ENCODE assay signal across 16 cellular contexts in the genomic region with DNA sequence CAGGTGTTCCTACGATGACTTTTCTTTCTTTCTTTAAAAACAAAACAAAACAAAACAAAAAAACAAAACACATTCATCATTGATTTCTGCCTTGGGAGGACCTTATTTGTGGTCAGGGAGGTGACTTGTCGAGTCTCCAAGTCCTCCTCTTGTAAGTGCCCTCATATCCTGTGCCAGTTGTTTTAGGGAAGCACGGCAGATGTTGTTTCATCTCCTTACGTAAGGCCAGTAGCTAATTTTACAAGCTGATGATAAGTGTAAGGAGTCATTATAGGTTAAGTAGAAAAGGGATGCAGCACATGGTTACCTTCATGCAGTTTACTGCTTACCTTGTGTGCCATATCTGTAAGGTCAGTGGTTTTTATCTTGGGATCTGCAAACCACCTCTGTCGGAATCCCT.
A peak's percentile ranks its signal among the peaks of the same experiment; 100 is the strongest.
DNase-seq lines count a peak whose midpoint lies in the region; ATAC-seq and TF ChIP-seq lines count a peak whose summit lies in the region.
"Had no signal": no experiment of that assay in that cellular context is flagged by ENCODE, and none has a peak within 500 bp of the region (broad histone marks: within the 10 kb centered on the region; RNA-seq: fewer than 3 reads in every experiment).

No MANE protein-coding gene starts in this region.

- TF ChIP-seq POLR2A in NB4 (IDR thresholded peaks at IDR 0.05; ENCODE audit: extremely low read depth, insufficient read length) (no peak), GM18505 (IDR thresholded peaks at IDR 0.05; ENCODE audit: borderline replicate concordance, extremely low read depth, insufficient read depth, insufficient read length) (no peak)

- DNase-seq in AML-193 (lab: John Stamatoyannopoulos, UW) (peak; percentile 26 to 35), HL-60 (ENCODE audit: low read depth in 1 of 2, low spot score in 1 of 2) (peak; percentile 14 to 15), NB4 (ENCODE audit: low read depth) (peak; percentile 53), SKM-1 treated with dmso at 0.1 percent for 144 hours (lab: John Stamatoyannopoulos, UW; ENCODE audit: unreplicated experiment) (peak; percentile 25), DMS153 (lab: John Stamatoyannopoulos, UW) (no peak), NCI-H2171 treated with DMSO at 0.1 percent for 48 hours (lab: John Stamatoyannopoulos, UW) (no peak)
- DNase-seq: ACHN; C1 segment of cervical spinal cord; Calu3; CD4-positive, alpha-beta T cell; DMS 273 treated with DMSO at 0.1 percent for 48 hours; DMS79; HCEC 1CT had no signal

- TF ChIP-seq CTCF in HL-60 (IDR thresholded peaks at IDR 0.05; ENCODE audit: insufficient read depth, low read length), result no peak
- TF ChIP-seq CTCF in NB4 (IDR thresholded peaks at IDR 0.05; ENCODE audit: low read depth, low read length), result no peak

- H3K4me3 ChIP-seq in HL-60 (replicated peaks; ENCODE audit: insufficient read depth, low read length), result no peak overlapping the region
- H3K4me3 ChIP-seq in NB4 (ENCODE audit: low read depth, low read length), result no peak overlapping the region
- H3K4me3 ChIP-seq: GM12878 had no signal

- no peak overlapping the region for H3K27ac ChIP-seq in HL-60 (replicated peaks)

- no peak for ATAC-seq in GM18505 (IDR thresholded peaks at IDR 0.05; ENCODE audit: unreplicated experiment)
- ATAC-seq in activated CD4-positive, CD25-positive, alpha-beta regulatory T cell treated with anti-CD3 and anti-CD28 coated beads, Interleukin-2, amount 50 U/mL, for 24 hours, result no peak
- ATAC-seq: GM12878 had no signal

- no peaks in the 10 kb centered on the region for H3K27me3 ChIP-seq in HL-60 (ENCODE audit: insufficient read depth, poor library complexity, severe bottlenecking)

Comparison
In these comparisons a context has a peak if more than half of its experiments do, and no peak if none do; other contexts are left out.
1. DNase-seq: peak in AML-193 (2 of 2), HL-60 (2 of 2), NB4 (single experiment) and SKM-1 treated with dmso at 0.1 percent for 144 hours (single experiment); none in DMS153 (single experiment) and NCI-H2171 treated with DMSO at 0.1 percent for 48 hours (single experiment).